Comparison of ENCODE assay signal across 8 cellular contexts in the genomic region with DNA sequence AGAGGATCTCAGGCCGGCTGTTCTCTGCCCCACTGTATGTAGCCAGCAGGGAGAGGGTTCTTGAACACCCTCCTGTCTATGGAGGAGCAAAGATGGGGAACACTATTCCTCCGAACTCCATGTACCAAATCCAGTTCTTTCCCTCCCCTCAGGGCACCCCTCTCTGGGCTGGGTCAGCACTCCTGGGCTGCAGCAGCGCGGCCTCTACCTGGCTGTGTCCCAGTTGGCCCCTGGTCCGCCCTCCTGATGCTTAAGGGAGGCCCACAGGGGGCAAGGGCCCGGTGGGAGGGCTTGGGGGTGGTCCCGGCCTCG. TPM values are rescaled to one million over a fixed set of nuclear protein-coding genes. Genes with fewer than 3 reads are reported as not detected.
A peak's percentile ranks its signal among the peaks of the same experiment; 100 is the strongest.
DNase-seq lines count a peak whose midpoint lies in the region; ATAC-seq, FAIRE-seq and TF ChIP-seq lines count a peak whose summit lies in the region.

No MANE protein-coding gene starts in this region.

- no peaks in the 10 kb centered on the region for H3K9me1 ChIP-seq in keratinocyte (ENCODE audit: control insufficient read depth, extremely low read depth, insufficient read depth, low read length)

- no peaks in the 10 kb centered on the region for H3K9me3 Mint-ChIP-seq in activated CD8-positive, alpha-beta T cell treated with anti-CD3 and anti-CD28 coated beads, Interleukin-2, amount 10 ng/mL, durations not matched to agents 7 days and 5 days (ENCODE audit: insufficient read depth)

- peaks cover 34% of the 10 kb centered on the region for H3K79me2 ChIP-seq in keratinocyte (ENCODE audit: control insufficient read depth, insufficient read depth, low read length)

- H3K9me3 ChIP-seq in keratinocyte (ENCODE audit: control insufficient read depth, low read depth, low read length) (no peaks in the 10 kb centered on the region), thoracic aorta (no peaks in the 10 kb centered on the region)

- DNase-seq in activated CD4-positive, CD25-positive, alpha-beta regulatory T cell (lab: John Stamatoyannopoulos, UW) = no peak
- DNase-seq in activated CD8-positive, alpha-beta T cell treated with anti-CD3 and anti-CD28 coated beads, Interleukin-2, amount 10 ng/mL, durations not matched to agents 7 days and 5 days = no peak
- no peak for DNase-seq in keratinocyte (ENCODE audit: low read depth, low spot score)
- no peak for DNase-seq in thoracic aorta (ENCODE audit: low spot score)
- DNase-seq in NCI-H1092 treated with DMSO at 0.1 percent for 48 hours (lab: John Stamatoyannopoulos, UW) = no peak
- no peak for DNase-seq in NCI-H1436 treated with DMSO at 0.1 percent for 48 hours (lab: John Stamatoyannopoulos, UW)

- FAIRE-seq in keratinocyte (lab: Jason Lieb, UNC) = no peak

- H3K36me3 Mint-ChIP-seq in activated CD8-positive, alpha-beta T cell treated with anti-CD3 and anti-CD28 coated beads, Interleukin-2, amount 10 ng/mL, durations not matched to agents 7 days and 5 days (ENCODE audit: low read depth) = peaks cover 33% of the 10 kb centered on the region

- CTCF ChIA-PET in activated CD8-positive, alpha-beta T cell treated with anti-CD3 and anti-CD28 coated beads, Interleukin-2, amount 10 ng/mL, durations not matched to agents 7 days and 5 days (lab: Charles Lee) = no interaction called here

- ATAC-seq in activated CD4-positive, CD25-positive, alpha-beta regulatory T cell treated with anti-CD3 and anti-CD28 coated beads, Interleukin-2, amount 50 U/mL, for 24 hours = peak; percentile 10 to 19
- peak; percentile 32 for ATAC-seq in activated CD8-positive, alpha-beta T cell treated with anti-CD3 and anti-CD28 coated beads, Interleukin-2, amount 10 ng/mL, durations not matched to agents 7 days and 5 days
- ATAC-seq in thoracic aorta (ENCODE audit: insufficient number of reproducible peaks, low FRiP score, low read depth) (no peak), GM19455 (IDR thresholded peaks at IDR 0.05; ENCODE audit: unreplicated experiment) (no peak)

- peak overlapping the region; percentile 90 for H3K9ac ChIP-seq in keratinocyte (ENCODE audit: control insufficient read depth, extremely low read depth, insufficient read depth, low read length)

- peak overlapping the region; percentile 24 for H3K27ac ChIP-seq in keratinocyte (ENCODE audit: control insufficient read depth, insufficient read depth, low read length)
- peak overlapping the region; percentile 80 to 85 for H3K27ac ChIP-seq in thoracic aorta

- peak overlapping the region; percentile 95 for H2AFZ ChIP-seq in keratinocyte (ENCODE audit: control insufficient read depth, low read length)

- H3K27me3 ChIP-seq in keratinocyte (ENCODE audit: control insufficient read depth, extremely low read depth, insufficient read depth, low read length) = no peaks in the 10 kb centered on the region
- H3K27me3 ChIP-seq in thoracic aorta (replicated peaks; ENCODE audit: insufficient read depth) = peaks cover 4% of the 10 kb centered on the region

- TF ChIP-seq CTCF in keratinocyte (optimal IDR thresholded peaks at IDR 0.05 in 1 of 3, IDR thresholded peaks at IDR 0.05 in 1 of 3, conservative IDR thresholded peaks at IDR 0.05 in 1 of 3; ENCODE audit: extremely low read depth in 1 of 3, insufficient read depth in 2 of 3, low read length in 3 of 3) (no peak), thoracic aorta (IDR thresholded peaks at IDR 0.05) (no peak)

- POLR2A ChIA-PET in activated CD8-positive, alpha-beta T cell treated with anti-CD3 and anti-CD28 coated beads, Interleukin-2, amount 10 ng/mL, durations not matched to agents 7 days and 5 days (lab: Charles Lee) = no interaction called here

- H3K4me3 Mint-ChIP-seq in activated CD8-positive, alpha-beta T cell treated with anti-CD3 and anti-CD28 coated beads, Interleukin-2, amount 10 ng/mL, durations not matched to agents 7 days and 5 days = peak overlapping the region; percentile 85

- H3K27me3 Mint-ChIP-seq in activated CD8-positive, alpha-beta T cell treated with anti-CD3 and anti-CD28 coated beads, Interleukin-2, amount 10 ng/mL, durations not matched to agents 7 days and 5 days (ENCODE audit: low read depth) = peaks cover 10% of the 10 kb centered on the region

- peak overlapping the region; percentile 76 for H3K4me2 ChIP-seq in keratinocyte (ENCODE audit: control insufficient read depth, extremely low read depth, insufficient read depth, low read depth, low read length)

- H3K36me3 ChIP-seq in keratinocyte (ENCODE audit: control insufficient read depth in 2 of 2, extremely low read depth in 1 of 2, insufficient read depth in 2 of 2, low read length in 2 of 2) = peaks cover 19 to 29% of the 10 kb centered on the region in 2 experiments
- peaks cover 17% of the 10 kb centered on the region for H3K36me3 ChIP-seq in thoracic aorta

- peak overlapping the region; percentile 61 to 98 (median 77) for H3K4me3 ChIP-seq in keratinocyte (ENCODE audit: control insufficient read depth in 2 of 3, extremely low read depth in 1 of 3, insufficient read depth in 2 of 3, low read depth in 1 of 3, low read length in 3 of 3)
- peak overlapping the region; percentile 97 for H3K4me3 ChIP-seq in thoracic aorta

- peaks cover 24% of the 10 kb centered on the region for H3K4me1 Mint-ChIP-seq in activated CD8-positive, alpha-beta T cell treated with anti-CD3 and anti-CD28 coated beads, Interleukin-2, amount 10 ng/mL, durations not matched to agents 7 days and 5 days (ENCODE audit: low read depth)

- peak overlapping the region; percentile 89 for H3K27ac Mint-ChIP-seq in activated CD8-positive, alpha-beta T cell treated with anti-CD3 and anti-CD28 coated beads, Interleukin-2, amount 10 ng/mL, durations not matched to agents 7 days and 5 days

- H3K4me1 ChIP-seq in keratinocyte (ENCODE audit: control insufficient read depth, extremely low read depth, insufficient read depth, low read length) (peaks cover 16% of the 10 kb centered on the region), thoracic aorta (ENCODE audit: control insufficient read depth in 1 of 2, low read depth in 2 of 2) (peaks cover 14 to 46% of the 10 kb centered on the region in 2 donors)

- no peaks in the 10 kb centered on the region for H4K20me1 ChIP-seq in keratinocyte (ENCODE audit: control insufficient read depth, extremely low read depth, insufficient read depth, low read length)

- dilution Hi-C loops in keratinocyte (cut with MboI; ENCODE audit: extremely low pct_ligation_motif_present, low sequenced_read_pairs) = no loop called here

RNA-seq across cellular contexts. Expression of a gene that starts 0.5 kb away (rescaled TPM):
- 10 to 100 TPM; 36.0 to 36.7 TPM for total RNA-seq in activated CD8-positive, alpha-beta T cell treated with anti-CD3 and anti-CD28 coated beads, Interleukin-2, amount 10 ng/mL, durations not matched to agents 7 days and 5 days
- polyA plus RNA-seq in keratinocyte = 33.1 to 47.6 TPM (median 42.6 TPM) in 3 replicates
- 15.2 TPM for polyA plus RNA-seq in keratinocyte (2011; ENCODE audit: low read depth)
- 30.2 and 35.9 TPM in 2 replicates for polyA plus RNA-seq in keratinocyte (2011; cell fraction: cytosol; rRNA removed)
- 33.6 and 38.0 TPM in 2 replicates for polyA plus RNA-seq in keratinocyte (2011; cell fraction: nucleus; rRNA removed)
- polyA plus RNA-seq in keratinocyte (2012; ENCODE audit: low replicate concordance) = 32.2 and 40.8 TPM in 2 replicates
- polyA minus RNA-seq in keratinocyte = 20.9 to 33.1 TPM (median 30.5 TPM) in 3 replicates
- 25.3 TPM for polyA minus RNA-seq in keratinocyte (2011; cell fraction: cytosol; rRNA and poly(A)+ RNA removed)
- 12.9 and 13.8 TPM in 2 replicates for polyA minus RNA-seq in keratinocyte (2011; cell fraction: nucleus; rRNA and poly(A)+ RNA removed)
- total RNA-seq in thoracic aorta = 10 to 100 TPM; 34.0 to 34.1 TPM

RNA-seq across cellular contexts. Expression of a gene that starts 4.3 kb away (rescaled TPM):
- not detected for total RNA-seq in activated CD8-positive, alpha-beta T cell treated with anti-CD3 and anti-CD28 coated beads, Interleukin-2, amount 10 ng/mL, durations not matched to agents 7 days and 5 days
- polyA plus RNA-seq in keratinocyte = 0.02 to 0.13 TPM (median 0.03 TPM) in 3 replicates
- not detected for polyA plus RNA-seq in keratinocyte (2011; ENCODE audit: low read depth)
- polyA plus RNA-seq in keratinocyte (2011; cell fraction: cytosol; rRNA removed) = 0.06 TPM in 1 of 2 replicates, not detected in the other
- polyA plus RNA-seq in keratinocyte (2011; cell fraction: nucleus; rRNA removed) = 0.14 and 0.33 TPM in 2 replicates
- polyA plus RNA-seq in keratinocyte (2012; ENCODE audit: low replicate concordance) = 0.14 TPM in 1 of 2 replicates, not detected in the other
- polyA minus RNA-seq in keratinocyte = 0.29 TPM in 1 of 3 replicates, not detected in the others
- polyA minus RNA-seq in keratinocyte (2011; cell fraction: cytosol; rRNA and poly(A)+ RNA removed) = not detected
- not detected in 2 replicates for polyA minus RNA-seq in keratinocyte (2011; cell fraction: nucleus; rRNA and poly(A)+ RNA removed)
- not detected for total RNA-seq in thoracic aorta

RNA-seq across cellular contexts. Expression of a gene that starts 36.8 kb away (rescaled TPM):
- total RNA-seq in activated CD8-positive, alpha-beta T cell treated with anti-CD3 and anti-CD28 coated beads, Interleukin-2, amount 10 ng/mL, durations not matched to agents 7 days and 5 days = under 1 TPM in 1 of 2 experiments, not detected in 1; 0.08 TPM
- polyA plus RNA-seq in keratinocyte = 0.09 to 0.28 TPM (median 0.23 TPM) in 3 replicates
- 0.06 TPM for polyA plus RNA-seq in keratinocyte (2011; ENCODE audit: low read depth)
- 0.05 and 0.06 TPM in 2 replicates for polyA plus RNA-seq in keratinocyte (2011; cell fraction: cytosol; rRNA removed)
- polyA plus RNA-seq in keratinocyte (2011; cell fraction: nucleus; rRNA removed) = 0.38 and 0.63 TPM in 2 replicates
- polyA plus RNA-seq in keratinocyte (2012; ENCODE audit: low replicate concordance) = 0.18 and 0.39 TPM in 2 replicates
- polyA minus RNA-seq in keratinocyte = 0.06 to 1.1 TPM (median 0.30 TPM) in 3 replicates
- not detected for polyA minus RNA-seq in keratinocyte (2011; cell fraction: cytosol; rRNA and poly(A)+ RNA removed)
- 0.53 and 0.54 TPM in 2 replicates for polyA minus RNA-seq in keratinocyte (2011; cell fraction: nucleus; rRNA and poly(A)+ RNA removed)
- 100 to 1,000 TPM in 1 of 2 donors, 10 to 100 TPM in 1; 41.6 to 126 TPM for total RNA-seq in thoracic aorta

Comparison
In these comparisons a context has a peak if more than half of its experiments do, and no peak if none do; other contexts are left out.
1. ATAC-seq: peak in activated CD4-positive, CD25-positive, alpha-beta regulatory T cell treated with anti-CD3 and anti-CD28 coated beads, Interleukin-2, amount 50 U/mL, for 24 hours (2 of 2) and activated CD8-positive, alpha-beta T cell treated with anti-CD3 and anti-CD28 coated beads, Interleukin-2, amount 10 ng/mL, durations not matched to agents 7 days and 5 days (single experiment); none in thoracic aorta (single experiment) and GM19455 (single experiment).
2. RNA of a gene that starts 36.8 kb away (total RNA-seq): 41.6 to 126 TPM in thoracic aorta; 0.08 TPM in activated CD8-positive, alpha-beta T cell treated with anti-CD3 and anti-CD28 coated beads, Interleukin-2, amount 10 ng/mL, durations not matched to agents 7 days and 5 days; every median in the first group is over 10 times any median in the second.